ENCODE assay signal across 8 cellular contexts in the genomic region with DNA sequence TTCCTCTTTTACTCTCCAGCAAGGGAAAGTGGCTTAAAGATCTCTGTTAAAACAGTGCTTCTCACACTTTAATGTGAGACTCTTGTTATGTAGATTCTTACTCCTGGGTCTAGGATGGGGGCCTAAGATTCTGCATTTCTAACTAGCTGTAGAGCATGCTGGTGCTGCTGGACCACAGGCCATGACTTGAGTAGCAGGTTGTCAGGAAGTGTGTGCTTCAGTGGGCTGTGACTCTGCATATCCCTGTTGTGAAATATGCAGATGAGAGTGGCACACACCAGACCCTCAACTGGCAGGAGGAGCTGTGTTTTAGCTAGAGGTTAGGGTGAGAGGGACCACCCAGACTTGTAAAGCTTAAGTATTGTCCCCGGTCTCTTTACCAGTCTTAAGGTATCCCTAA.
DNase-seq lines count a peak whose midpoint lies in the region; ATAC-seq, FAIRE-seq and TF ChIP-seq lines count a peak whose summit lies in the region.

No MANE protein-coding gene starts in this region.

- H3K4ac ChIP-seq in H1 (replicated peaks; ENCODE audit: insufficient read length, low read depth, low read length) (no peak overlapping the region), neuronal stem cell (ENCODE audit: low read length) (no peak overlapping the region)

- TF ChIP-seq CTCF in H1 (IDR thresholded peaks at IDR 0.05; ENCODE audit: control extremely low read depth in 1 of 3, insufficient read depth in 1 of 3, low read depth in 1 of 3, low read length in 3 of 3), result no peak

- H3K23me2 ChIP-seq in H1 (ENCODE audit: low read depth, low read length), result no peaks in the 10 kb centered on the region

- no peak overlapping the region for H2BK12ac ChIP-seq in H1 (ENCODE audit: low read depth, low read length)
- no peak overlapping the region for H2BK12ac ChIP-seq in neuronal stem cell (ENCODE audit: low read length)

- no peak overlapping the region for H2AFZ ChIP-seq in H1 (ENCODE audit: low read length)
- H2AFZ ChIP-seq in neuronal stem cell (ENCODE audit: low read length), result peak overlapping the region; percentile 42

- POLR2A ChIA-PET in H1 (lab: Charles Lee; ENCODE audit: partially characterized antibody), result no interaction called here

- H3K14ac ChIP-seq in H1 (ENCODE audit: insufficient read length), result no peak overlapping the region
- H3K14ac ChIP-seq in neuronal stem cell (ENCODE audit: low read length), result no peak overlapping the region

- peak; percentile 81 for FAIRE-seq in H1 (lab: Jason Lieb, UNC)

- no peak for TF ChIP-seq EP300 in H1 (IDR thresholded peaks at IDR 0.05; ENCODE audit: borderline replicate concordance in 1 of 2, low read depth in 2 of 2, low read length in 2 of 2)

- H2BK20ac ChIP-seq in H1 (ENCODE audit: low read length), result no peak overlapping the region; the same call in 1 of the 2 replicates

- peak overlapping the region; percentile 48 to 49; a peak in 3 of 4 replicates for H3K4me2 ChIP-seq in H1 (ENCODE audit: insufficient read depth in 1 of 2, low read depth in 2 of 2, low read length in 2 of 2)
- H3K4me2 ChIP-seq in neuronal stem cell (ENCODE audit: insufficient read depth, low read length, poor library complexity, severe bottlenecking), result no peak overlapping the region

- H3K4me3 ChIP-seq in H1 (ENCODE audit: extremely low read depth in 1 of 4, insufficient read depth in 2 of 4, low read depth in 3 of 4, low read length in 4 of 4) (peak overlapping the region in 1 of 4 experiments; percentile 44; a peak in 1 of 8 replicates), neuronal stem cell (ENCODE audit: low read length in 2 of 2) (no peak overlapping the region)

- no peaks in the 10 kb centered on the region; the same call in 1 of the 2 replicates for H3K79me1 ChIP-seq in H1 (ENCODE audit: low read depth, low read length)
- no peaks in the 10 kb centered on the region for H3K79me1 ChIP-seq in neuronal stem cell (ENCODE audit: low read depth, low read length)

- ATAC-seq in GM21717 (IDR thresholded peaks at IDR 0.05; ENCODE audit: unreplicated experiment) (peak; percentile 52), HG03378 (IDR thresholded peaks at IDR 0.05; ENCODE audit: unreplicated experiment) (no peak)

- H3K56ac ChIP-seq in H1 (replicated peaks; ENCODE audit: insufficient read length, low read depth, low read length), result no peak overlapping the region

- H2BK15ac ChIP-seq in H1 (ENCODE audit: low read length), result no peak overlapping the region; the same call in 1 of the 2 replicates
- H2BK15ac ChIP-seq in neuronal stem cell (ENCODE audit: low read length), result no peak overlapping the region

- H3K23ac ChIP-seq in H1 (ENCODE audit: insufficient read length) (no peak overlapping the region), neuronal stem cell (ENCODE audit: low read depth, low read length, poor library complexity) (no peak overlapping the region)

- H3K4me1 ChIP-seq in H1 (replicated peaks in 1 of 4; ENCODE audit: control insufficient read depth in 3 of 4, insufficient read depth in 4 of 4, low read length in 3 of 4) (peaks cover 4 to 14% (median 10%) of the 10 kb centered on the region in 4 experiments; a peak in 6 of 7 replicates), neuronal stem cell (ENCODE audit: control insufficient read depth in 2 of 2, insufficient read depth in 1 of 2, low read depth in 1 of 2, low read length in 2 of 2) (peaks cover 9 to 16% of the 10 kb centered on the region in 2 donors)

- H4K8ac ChIP-seq in H1 (ENCODE audit: extremely low read depth, insufficient read depth, low read length), result no peak overlapping the region
- no peak overlapping the region for H4K8ac ChIP-seq in neuronal stem cell (ENCODE audit: low read depth, low read length)

- TF ChIP-seq POLR2A in H1 (IDR thresholded peaks at IDR 0.05; ENCODE audit: control extremely low read depth in 1 of 2, low read depth in 2 of 2, low read length in 2 of 2), result no peak

- H3K18ac ChIP-seq in H1 (ENCODE audit: extremely low read depth, low read length), result no peak overlapping the region
- no peak overlapping the region for H3K18ac ChIP-seq in neuronal stem cell (ENCODE audit: low read length)

- H4K5ac ChIP-seq in H1 (ENCODE audit: insufficient read length, low read depth, low read length), result no peak overlapping the region

- H3K9ac ChIP-seq in H1 (replicated peaks in 1 of 4; ENCODE audit: extremely low read depth in 1 of 4, low read depth in 3 of 4, low read length in 3 of 4), result no peak overlapping the region
- no peak overlapping the region for H3K9ac ChIP-seq in neuronal stem cell (ENCODE audit: low read depth, low read length, poor library complexity)

- H3K27ac ChIP-seq in H1 (ENCODE audit: low read depth, low read length) (no peak overlapping the region), neuronal stem cell (replicated peaks; ENCODE audit: low read length) (no peak overlapping the region)

- DNase-seq in NOMO-1 treated with DMSO at 0.1 percent for 48 hours (lab: John Stamatoyannopoulos, UW; ENCODE audit: unreplicated experiment), result peak; percentile 18
- no peak for DNase-seq in H1 (ENCODE audit: low read depth in 1 of 2, low spot score in 2 of 2)
- DNase-seq in neuronal stem cell (ENCODE audit: low spot score), result no peak
- DNase-seq in NCI-H446 (lab: John Stamatoyannopoulos, UW), result no peak
- DNase-seq in nucleus accumbens (lab: John Stamatoyannopoulos, UW), result no peak
- no peak for DNase-seq in amygdala (lab: John Stamatoyannopoulos, UW)

- peaks cover 0 to 7% of the 10 kb centered on the region in 2 experiments for H4K20me1 ChIP-seq in H1 (replicated peaks in 1 of 2; ENCODE audit: control insufficient read depth in 1 of 2, insufficient read depth in 2 of 2, low read length in 2 of 2)

- H2AK5ac ChIP-seq in H1 (ENCODE audit: low read depth, low read length) (no peak overlapping the region), neuronal stem cell (ENCODE audit: low read depth, low read length) (no peak overlapping the region)

- WGBS in H1 (ENCODE audit: extremely low coverage in 1 of 2, insufficient coverage in 1 of 2, insufficient read length in 1 of 2, insufficient replicate concordance in 2 of 2, low coverage in 1 of 2, low lambda C conversion rate in 2 of 2, missing lambda C conversion rate in 1 of 2), 2 experiments, result 88% methylated on average over 1 of the region's 1 CpG; no CpG with 5 or more reads in 1 of the 2 experiments
- no CpG with 5 or more reads among the region's 1 CpG for WGBS in neuronal stem cell (ENCODE audit: extremely low coverage in 2 of 2, insufficient read length in 2 of 2, insufficient replicate concordance in 1 of 2), 2 donors

- H3K36me3 ChIP-seq in H1 (ENCODE audit: control insufficient read depth in 2 of 4, insufficient read depth in 4 of 4, low read length in 3 of 4) (no peaks in the 10 kb centered on the region), neuronal stem cell (replicated peaks in 1 of 2; ENCODE audit: control insufficient read depth in 2 of 2, insufficient read depth in 2 of 2, low read length in 2 of 2) (no peaks in the 10 kb centered on the region)

- H3K27me3 ChIP-seq in H1 (replicated peaks in 1 of 4; ENCODE audit: control insufficient read depth in 3 of 4, extremely low read depth in 1 of 4, insufficient read depth in 3 of 4, low read length in 3 of 4) (no peaks in the 10 kb centered on the region), neuronal stem cell (ENCODE audit: control insufficient read depth in 3 of 3, insufficient read depth in 3 of 3, low read depth in 1 of 3, low read length in 3 of 3) (no peaks in the 10 kb centered on the region)

- H4K91ac ChIP-seq in H1 (replicated peaks; ENCODE audit: insufficient read length, low read length), result no peak overlapping the region
- no peak overlapping the region for H4K91ac ChIP-seq in neuronal stem cell (ENCODE audit: low read depth, low read length, poor library complexity)

- H3K9me3 ChIP-seq in H1 (ENCODE audit: insufficient read depth in 2 of 2, low read depth in 1 of 2, low read length in 1 of 2) (no peaks in the 10 kb centered on the region), neuronal stem cell (replicated peaks in 1 of 2; ENCODE audit: control insufficient read depth in 2 of 2, insufficient read depth in 1 of 2, low read depth in 1 of 2, low read length in 2 of 2) (no peaks in the 10 kb centered on the region)

- no peak for TF ChIP-seq RAD21 in H1 (IDR thresholded peaks at IDR 0.05 in 1 of 2, conservative IDR thresholded peaks at IDR 0.05 in 1 of 2; ENCODE audit: low read depth in 2 of 2, low read length in 2 of 2)

- H2BK5ac ChIP-seq in H1 (ENCODE audit: low read depth, low read length) (no peak overlapping the region), neuronal stem cell (ENCODE audit: low read length) (no peak overlapping the region)

- no peaks in the 10 kb centered on the region for H3K79me2 ChIP-seq in H1 (ENCODE audit: control insufficient read depth in 1 of 2, insufficient read depth in 2 of 2, low read length in 2 of 2)

- CTCF ChIA-PET in H1 (lab: Charles Lee; ENCODE audit: partially characterized antibody), result interaction anchor here (0.6 to 1.8 kb wide), 4 partner anchors 22 to 114 kb away, joined by 3 to 4 read pairs (median 3); no protein-coding TSS in a partner anchor

- no peak overlapping the region for H2BK120ac ChIP-seq in H1 (replicated peaks; ENCODE audit: low read depth, low read length)
- H2BK120ac ChIP-seq in neuronal stem cell (ENCODE audit: low read depth, low read length), result no peak overlapping the region

TF ChIP-seq in H1, 55 proteins besides CTCF, POLR2A, EP300 and RAD21:
- no peak for TF ChIP-seq SIRT6 (IDR thresholded peaks at IDR 0.05; ENCODE audit: low read length)
